ENCODE assay signal across 10 cellular contexts in genomic region chr11:97140885-97141494, GRCh38.
A peak's percentile ranks its signal among the peaks of the same experiment; 100 is the strongest.
DNase-seq lines count a peak whose midpoint lies in the region; ATAC-seq, FAIRE-seq and TF ChIP-seq lines count a peak whose summit lies in the region.
"Had no signal": no experiment of that assay in that cellular context is flagged by ENCODE, and none has a peak within 500 bp of the region (broad histone marks: within the 10 kb centered on the region; RNA-seq: fewer than 3 reads in every experiment).

No MANE protein-coding gene starts in this region.

- TF ChIP-seq POLR2A in H1 (IDR thresholded peaks at IDR 0.05; ENCODE audit: control extremely low read depth in 1 of 2, low read depth in 2 of 2, low read length in 2 of 2) (no peak), Peyer's patch (IDR thresholded peaks at IDR 0.05) (no peak)

- H3K23me2 ChIP-seq in H1 (ENCODE audit: low read depth, low read length) = no peaks in the 10 kb centered on the region

- intact Hi-C loops in heart right ventricle (cut with DNase I) (loop anchor here in 6 of 10 donors (2.0 to 10.0 kb wide), 7 partner anchors 276 to 679 kb away; no protein-coding TSS in a partner anchor), cardiac septum (cut with DNase I) (loop anchor here (10.0 kb wide), 3 partner anchors 316 to 676 kb away; no protein-coding TSS in a partner anchor)

- H3K14ac ChIP-seq in H1 (ENCODE audit: insufficient read length) = no peak overlapping the region

- POLR2A ChIA-PET in H1 (lab: Charles Lee; ENCODE audit: partially characterized antibody) = no interaction called here

- H3K27me3 Mint-ChIP-seq in stimulated activated naive B cell treated with anti-CD40 and anti-IgM and Interleukin-4, amounts not matched to agents 10 μg/mL and 1 μg/mL and 100 μg/mL, for 72 hours = no peaks in the 10 kb centered on the region
- H3K27me3 Mint-ChIP-seq: memory B cell had no signal

- TF ChIP-seq EP300 in H1 (IDR thresholded peaks at IDR 0.05; ENCODE audit: borderline replicate concordance in 1 of 2, low read depth in 2 of 2, low read length in 2 of 2) = no peak

- H2BK5ac ChIP-seq in H1 (ENCODE audit: low read depth, low read length) = no peak overlapping the region

- no peak overlapping the region for H3K9ac ChIP-seq in H1 (replicated peaks in 1 of 4; ENCODE audit: extremely low read depth in 1 of 4, low read depth in 3 of 4, low read length in 3 of 4)

- DNase-seq in heart right ventricle (no peak), cardiac septum (ENCODE audit: low spot score) (no peak), NCI-H345 treated with DMSO at 0.1 percent for 48 hours (lab: John Stamatoyannopoulos, UW; ENCODE audit: unreplicated experiment) (peak; percentile 65), H1 (ENCODE audit: low read depth in 1 of 2, low spot score in 2 of 2) (no peak), Peyer's patch (no peak), NCI-H1048 (lab: John Stamatoyannopoulos, UW) (no peak)
- DNase-seq in stimulated activated naive CD8-positive, alpha-beta T cell treated with anti-CD3 and anti-CD28 coated beads, Interleukin-15, Interleukin-2, amounts not matched to agents 100 U/mL and 50 U/mL, for 24 hours = no peak
- no peak for DNase-seq in stimulated activated naive B cell treated with anti-CD40 and anti-IgM and Interleukin-4, amounts not matched to agents 10 μg/mL and 1 μg/mL and 100 μg/mL, for 72 hours

- TF ChIP-seq CTCF in heart right ventricle (IDR thresholded peaks at IDR 0.05) (peak; percentile 5 to 62 (median 43)), H1 (IDR thresholded peaks at IDR 0.05; ENCODE audit: control extremely low read depth in 1 of 3, insufficient read depth in 1 of 3, low read depth in 1 of 3, low read length in 3 of 3) (peak in 2 of 3 experiments; percentile 57 to 60; a peak in 2 of 4 replicates), Peyer's patch (IDR thresholded peaks at IDR 0.05) (no peak)

- H2BK20ac ChIP-seq in H1 (ENCODE audit: low read length) = no peak overlapping the region

- H2AFZ ChIP-seq in H1 (ENCODE audit: low read length) = no peak overlapping the region

- peaks cover 0 to 37% (median 10%) of the 10 kb centered on the region in 11 donors for H3K9me3 ChIP-seq in heart right ventricle
- no peaks in the 10 kb centered on the region for H3K9me3 ChIP-seq in H1 (ENCODE audit: insufficient read depth in 2 of 2, low read depth in 1 of 2, low read length in 1 of 2)
- H3K9me3 ChIP-seq in Peyer's patch = no peaks in the 10 kb centered on the region

- H3K4me3 ChIP-seq in heart right ventricle (no peak overlapping the region), H1 (ENCODE audit: extremely low read depth in 1 of 4, insufficient read depth in 2 of 4, low read depth in 3 of 4, low read length in 4 of 4) (no peak overlapping the region), Peyer's patch (no peak overlapping the region)

- no peak overlapping the region for H3K23ac ChIP-seq in H1 (ENCODE audit: insufficient read length)

- CTCF ChIA-PET in H1 (lab: Charles Lee; ENCODE audit: partially characterized antibody) = interaction anchor here (0.5 to 2.7 kb wide), 28 partner anchors 9 to 678 kb away, joined by 3 to 35 read pairs (median 3); no protein-coding TSS in a partner anchor

- H3K18ac ChIP-seq in H1 (ENCODE audit: extremely low read depth, low read length) = no peak overlapping the region

- no peak overlapping the region for H3K27ac Mint-ChIP-seq in stimulated activated naive B cell treated with anti-CD40 and anti-IgM and Interleukin-4, amounts not matched to agents 10 μg/mL and 1 μg/mL and 100 μg/mL, for 72 hours
- H3K27ac Mint-ChIP-seq: CD14-positive monocyte, memory B cell had no signal

- no peak overlapping the region for H2BK120ac ChIP-seq in H1 (replicated peaks; ENCODE audit: low read depth, low read length)

- ATAC-seq in heart right ventricle = no peak
- ATAC-seq in stimulated activated naive CD8-positive, alpha-beta T cell treated with anti-CD3 and anti-CD28 coated beads, Interleukin-15, Interleukin-2, amounts not matched to agents 100 U/mL and 50 U/mL, for 24 hours = no peak
- ATAC-seq in stimulated activated naive B cell treated with anti-CD40 and anti-IgM and Interleukin-4, amounts not matched to agents 10 μg/mL and 1 μg/mL and 100 μg/mL, for 72 hours (replicated peaks) = no peak

- FAIRE-seq in H1 (lab: Jason Lieb, UNC) = no peak

- H3K27ac ChIP-seq in heart right ventricle (no peak overlapping the region), H1 (ENCODE audit: low read depth, low read length) (no peak overlapping the region), Peyer's patch (no peak overlapping the region)

- no peak overlapping the region for H4K8ac ChIP-seq in H1 (ENCODE audit: extremely low read depth, insufficient read depth, low read length)

- H4K5ac ChIP-seq in H1 (ENCODE audit: insufficient read length, low read depth, low read length) = no peak overlapping the region

- H3K4ac ChIP-seq in H1 (replicated peaks; ENCODE audit: insufficient read length, low read depth, low read length) = no peak overlapping the region

- H3K56ac ChIP-seq in H1 (replicated peaks; ENCODE audit: insufficient read length, low read depth, low read length) = no peak overlapping the region

- no peak overlapping the region for H2BK15ac ChIP-seq in H1 (ENCODE audit: low read length)

- H3K36me3 Mint-ChIP-seq in stimulated activated naive B cell treated with anti-CD40 and anti-IgM and Interleukin-4, amounts not matched to agents 10 μg/mL and 1 μg/mL and 100 μg/mL, for 72 hours = no peaks in the 10 kb centered on the region
- H3K36me3 Mint-ChIP-seq: CD14-positive monocyte, memory B cell had no signal

- H3K9me3 Mint-ChIP-seq in stimulated activated naive B cell treated with anti-CD40 and anti-IgM and Interleukin-4, amounts not matched to agents 10 μg/mL and 1 μg/mL and 100 μg/mL, for 72 hours = peaks cover 17 to 35% of the 10 kb centered on the region in 2 donors

- H3K4me1 Mint-ChIP-seq in stimulated activated naive B cell treated with anti-CD40 and anti-IgM and Interleukin-4, amounts not matched to agents 10 μg/mL and 1 μg/mL and 100 μg/mL, for 72 hours = no peaks in the 10 kb centered on the region
- H3K4me1 Mint-ChIP-seq: CD14-positive monocyte, memory B cell had no signal

- no peaks in the 10 kb centered on the region for H3K79me1 ChIP-seq in H1 (ENCODE audit: low read depth, low read length)

- H3K4me3 Mint-ChIP-seq in stimulated activated naive B cell treated with anti-CD40 and anti-IgM and Interleukin-4, amounts not matched to agents 10 μg/mL and 1 μg/mL and 100 μg/mL, for 72 hours = no peak overlapping the region
- H3K4me3 Mint-ChIP-seq: CD14-positive monocyte, memory B cell had no signal

- no peak overlapping the region for H2BK12ac ChIP-seq in H1 (ENCODE audit: low read depth, low read length)

- TF ChIP-seq RAD21 in H1 (IDR thresholded peaks at IDR 0.05 in 1 of 2, conservative IDR thresholded peaks at IDR 0.05 in 1 of 2; ENCODE audit: low read depth in 2 of 2, low read length in 2 of 2) = peak; percentile 76 to 82

- no peak overlapping the region for H2AK5ac ChIP-seq in H1 (ENCODE audit: low read depth, low read length)

- H3K4me1 ChIP-seq in heart right ventricle = no peaks in the 10 kb centered on the region
- no peaks in the 10 kb centered on the region for H3K4me1 ChIP-seq in H1 (replicated peaks in 1 of 4; ENCODE audit: control insufficient read depth in 3 of 4, insufficient read depth in 4 of 4, low read length in 3 of 4)
- no peaks in the 10 kb centered on the region for H3K4me1 ChIP-seq in Peyer's patch

- no peak overlapping the region for H4K91ac ChIP-seq in H1 (replicated peaks; ENCODE audit: insufficient read length, low read length)

- no peaks in the 10 kb centered on the region for H3K36me3 ChIP-seq in heart right ventricle
- no peaks in the 10 kb centered on the region for H3K36me3 ChIP-seq in H1 (ENCODE audit: control insufficient read depth in 2 of 4, insufficient read depth in 4 of 4, low read length in 3 of 4)
- H3K36me3 ChIP-seq in Peyer's patch = no peaks in the 10 kb centered on the region

- H3K79me2 ChIP-seq in H1 (ENCODE audit: control insufficient read depth in 1 of 2, insufficient read depth in 2 of 2, low read length in 2 of 2) = no peaks in the 10 kb centered on the region

- no peaks in the 10 kb centered on the region for H3K27me3 ChIP-seq in heart right ventricle
- H3K27me3 ChIP-seq in H1 (replicated peaks in 1 of 4; ENCODE audit: control insufficient read depth in 3 of 4, extremely low read depth in 1 of 4, insufficient read depth in 3 of 4, low read length in 3 of 4) = peaks cover 0 to 1% (median 0%) of the 10 kb centered on the region in 4 experiments; a peak in 1 of 7 replicates
- no peaks in the 10 kb centered on the region for H3K27me3 ChIP-seq in Peyer's patch

- H3K4me2 ChIP-seq in H1 (ENCODE audit: insufficient read depth in 1 of 2, low read depth in 2 of 2, low read length in 2 of 2) = no peak overlapping the region

- 55 to 74% methylated on average over 2 of the region's 2 CpGs for WGBS in heart right ventricle, 2 donors
- 49% methylated on average over 2 of the region's 2 CpGs; no CpG with 5 or more reads in 1 of the 2 experiments for WGBS in H1 (ENCODE audit: extremely low coverage in 1 of 2, insufficient coverage in 1 of 2, insufficient read length in 1 of 2, insufficient replicate concordance in 2 of 2, low coverage in 1 of 2, low lambda C conversion rate in 2 of 2, missing lambda C conversion rate in 1 of 2), 2 experiments

- no peaks in the 10 kb centered on the region for H4K20me1 ChIP-seq in H1 (replicated peaks in 1 of 2; ENCODE audit: control insufficient read depth in 1 of 2, insufficient read depth in 2 of 2, low read length in 2 of 2)

TF ChIP-seq in H1, 55 proteins besides CTCF, POLR2A, EP300 and RAD21:
- TF ChIP-seq NRF1 (IDR thresholded peaks at IDR 0.05; ENCODE audit: low read depth, low read length) (no peak), CREB1 (IDR thresholded peaks at IDR 0.05) (no peak), SP1 (IDR thresholded peaks at IDR 0.05; ENCODE audit: low read depth, low read length) (no peak), MAFK (IDR thresholded peaks at IDR 0.05; ENCODE audit: low read depth, low read length) (no peak), SRF (IDR thresholded peaks at IDR 0.05; ENCODE audit: low read depth, low read length) (no peak), CEBPB (IDR thresholded peaks at IDR 0.05; ENCODE audit: low read depth, low read length) (no peak), JUN (IDR thresholded peaks at IDR 0.05; ENCODE audit: low read depth, low read length) (no peak), POU5F1 (IDR thresholded peaks at IDR 0.05; ENCODE audit: low read depth, low read length) (no peak), CHD1 (IDR thresholded peaks at IDR 0.05; ENCODE audit: low read depth, low read length) (no peak), POLR2AphosphoS5 (IDR thresholded peaks at IDR 0.05; ENCODE audit: low read depth, low read length) (no peak)

Comparison
In these comparisons a context has a peak if more than half of its experiments do, and no peak if none do; other contexts are left out.
1. CTCF ChIP-seq: peak in heart right ventricle (9 of 9) and H1 (2 of 3); none in Peyer's patch (0 of 6).